Comparison of ENCODE assay signal across 8 cellular contexts in the genomic region with DNA sequence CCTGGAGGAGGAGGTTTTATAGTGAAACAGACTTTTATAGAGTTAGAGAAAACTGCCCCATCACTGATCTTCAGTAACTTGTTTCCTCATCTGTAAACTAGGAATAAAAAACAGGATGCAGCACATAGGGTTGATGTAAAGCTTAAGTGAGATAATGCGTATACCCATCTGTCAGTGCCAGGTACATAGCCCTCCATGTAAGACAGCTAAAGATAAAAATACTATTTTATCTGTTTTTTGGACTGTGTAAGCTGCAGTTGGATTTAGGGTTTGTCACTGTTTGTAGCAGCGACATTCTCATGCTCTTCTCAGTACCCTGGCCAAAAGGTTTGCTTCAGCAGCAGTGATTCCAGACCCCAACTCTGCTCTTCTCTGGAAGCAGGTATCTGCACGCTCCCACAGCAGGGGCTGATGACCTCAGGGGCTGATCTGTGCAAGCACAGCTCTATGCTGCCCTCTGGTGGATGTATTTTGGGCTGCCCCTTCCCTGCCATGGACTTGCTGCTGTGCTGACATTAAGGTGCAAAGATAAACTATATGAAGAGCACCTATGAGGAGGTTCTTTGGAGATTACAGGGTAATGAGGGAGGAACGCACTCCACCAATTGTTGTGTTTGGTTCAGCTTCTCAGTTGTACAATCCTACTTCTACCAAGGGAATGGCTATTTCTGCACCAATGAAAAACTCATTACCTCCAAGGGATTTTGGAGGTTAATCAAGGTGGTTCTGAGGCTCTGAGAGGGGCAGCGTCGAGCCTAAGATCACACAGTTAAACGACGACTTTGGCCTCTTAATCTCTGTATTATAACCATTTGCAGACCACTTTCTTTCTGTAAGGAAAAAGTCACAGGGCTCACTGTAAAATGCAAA. TPM values are rescaled to one million over a fixed set of nuclear protein-coding genes. Genes with fewer than 3 reads are reported as not detected.
DNase-seq lines count a peak whose midpoint lies in the region; ATAC-seq and TF ChIP-seq lines count a peak whose summit lies in the region.

No MANE protein-coding gene starts in this region.

- no peaks in the 10 kb centered on the region for H3K27me3 ChIP-seq in left lung

- no peak overlapping the region for H3K27ac ChIP-seq in left lung

- peaks cover 9% of the 10 kb centered on the region for H3K4me1 Mint-ChIP-seq in chondrocyte (ENCODE audit: low read depth)

- no peaks in the 10 kb centered on the region for H3K36me3 ChIP-seq in left lung

- intact Hi-C loops in left lung (cut with DNase I) = loop anchor here in 1 of 2 donors (10.0 kb wide), 1 partner anchor 900 kb away; no protein-coding TSS in a partner anchor

- ATAC-seq in GM18870 (IDR thresholded peaks at IDR 0.05; ENCODE audit: unreplicated experiment) (peak; percentile 30), HG03139 (IDR thresholded peaks at IDR 0.05; ENCODE audit: unreplicated experiment) (peak; percentile 64), left lung (peak; percentile 97)

- H3K27ac Mint-ChIP-seq in chondrocyte (ENCODE audit: unreplicated experiment) = no peak overlapping the region

- peaks cover 0 to 19% of the 10 kb centered on the region in 2 donors for H3K4me1 ChIP-seq in left lung

- no peak overlapping the region for H3K4me3 Mint-ChIP-seq in chondrocyte (ENCODE audit: unreplicated experiment)

- no peaks in the 10 kb centered on the region for H3K27me3 Mint-ChIP-seq in chondrocyte (ENCODE audit: low read depth)

- no peaks in the 10 kb centered on the region for H3K9me3 Mint-ChIP-seq in chondrocyte (ENCODE audit: low read depth)

- no peaks in the 10 kb centered on the region for H3K9me3 ChIP-seq in left lung

- peak; percentile 89 for DNase-seq in AG20443 (ENCODE audit: low spot score)
- peak; percentile 76 for DNase-seq in NCI-H345 treated with DMSO at 0.1 percent for 48 hours (lab: John Stamatoyannopoulos, UW; ENCODE audit: unreplicated experiment)
- DNase-seq in activated CD4-positive, alpha-beta T cell treated with anti-CD3 and anti-CD28 coated beads for 24 hours (ENCODE audit: low read depth in 2 of 2) = peak; percentile 77 to 81
- no peak for DNase-seq in chondrocyte (ENCODE audit: low spot score)
- peak; percentile 77 to 83 for DNase-seq in left lung
- DNase-seq in stimulated activated CD4-positive, alpha-beta T cell treated with anti-CD3 and anti-CD28 coated beads, Interleukin-4, amount 100 ng/mL, for 48 hours (ENCODE audit: low read depth in 2 of 2) = peak; percentile 77 to 85

- no peak overlapping the region for H3K4me3 ChIP-seq in left lung

- peak; percentile 99 for TF ChIP-seq CTCF in chondrocyte (IDR thresholded peaks at IDR 0.05)
- peak; percentile 93 to 96 for TF ChIP-seq CTCF in left lung (IDR thresholded peaks at IDR 0.05)

- no peaks in the 10 kb centered on the region for H3K36me3 Mint-ChIP-seq in chondrocyte (ENCODE audit: low read depth)

RNA-seq across cellular contexts. Expression of a gene that starts 13.1 kb away (rescaled TPM):
- total RNA-seq in chondrocyte (not detected in 3 replicates), left lung (not detected)

Comparison
In these comparisons a context has a peak if more than half of its experiments do, and no peak if none do; other contexts are left out.
1. ATAC-seq: peak in every context shown above with its lines; median percentile 97 in left lung; 64 in HG03139; 30 in GM18870.